In the genomic region with DNA sequence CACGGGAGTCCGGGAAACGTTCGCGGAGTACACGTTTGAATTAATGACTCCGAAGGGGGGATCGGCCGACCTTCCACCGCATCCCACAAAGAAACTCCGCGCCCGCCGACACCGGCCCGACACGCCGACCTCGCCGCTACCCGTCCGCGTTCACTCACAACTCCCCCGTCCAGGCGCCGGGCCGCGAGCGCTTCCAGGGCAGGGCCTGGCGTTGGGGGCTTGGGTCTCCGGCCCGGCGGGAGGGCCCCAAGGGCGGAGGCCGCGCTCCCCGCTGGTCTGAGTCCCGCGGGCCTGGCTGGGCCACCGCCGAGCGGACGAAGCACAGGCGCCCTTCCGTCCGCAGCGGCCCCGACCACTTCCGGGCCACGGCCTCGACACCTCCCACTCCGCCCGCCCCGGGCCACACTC, we compare ENCODE assay signal across 7 cellular contexts. TPM values are rescaled to one million over a fixed set of nuclear protein-coding genes. Genes with fewer than 3 reads are reported as not detected.
DNase-seq lines count a peak whose midpoint lies in the region; ATAC-seq, FAIRE-seq and TF ChIP-seq lines count a peak whose summit lies in the region.
"Not testable (repeated sequence)": the region's sequence is repeated elsewhere in the genome, so short reads cannot be mapped to it uniquely, and the experiment has no call there.

No MANE protein-coding gene starts in this region.

- CTCF ChIA-PET in K562 (lab: Yijun Ruan, JAX; ENCODE audit: low intra/inter-chr PET ratio), result not testable (repeated sequence)

- H3K27me3 ChIP-seq in K562 (ENCODE audit: control insufficient read depth in 2 of 2, insufficient read depth in 2 of 2, low read length in 2 of 2); right atrium auricular region: not testable (repeated sequence)

- peak overlapping the region; percentile 98 for H3K27ac ChIP-seq in K562 (ENCODE audit: extremely low read depth, low read depth, low read length)
- H3K27ac ChIP-seq in right atrium auricular region, result peak overlapping the region; percentile 95

- POLR2A ChIA-PET in K562 (lab: Yijun Ruan, JAX), result not testable (repeated sequence)

- DNase-seq in HCEC 1CT, result peak; percentile 51
- DNase-seq in T follicular helper cell (ENCODE audit: low read depth), result peak; percentile 9
- DNase-seq in K562 (ENCODE audit: extremely low read depth in 1 of 4, low spot score in 3 of 4), result peak in 3 of 4 experiments; percentile 65 to 72 (median 66)
- not testable (repeated sequence) for DNase-seq in right atrium auricular region (ENCODE audit: low spot score); omental fat pad (ENCODE audit: low spot score)

- under 1% methylated on average over 24 of the region's 54 CpGs for WGBS in K562 (ENCODE audit: insufficient coverage, low coverage, missing lambda C conversion rate)

- H3K9ac ChIP-seq in K562 (ENCODE audit: insufficient read depth in 1 of 2, low read depth in 2 of 2, low read length in 2 of 2), result peak overlapping the region; percentile 88 to 100

- not testable (repeated sequence) for TF ChIP-seq RAD21 in K562 (CRISPR knock-in tag; conservative IDR thresholded peaks at IDR 0.05 in 1 of 2, IDR thresholded peaks at IDR 0.05 in 1 of 2)

- ATAC-seq in GM18519 (IDR thresholded peaks at IDR 0.05; ENCODE audit: low FRiP score, unreplicated experiment), result peak; percentile 33
- ATAC-seq in HG03571 (IDR thresholded peaks at IDR 0.05; ENCODE audit: unreplicated experiment), result peak; percentile 50
- peak; percentile 85 for ATAC-seq in K562
- ATAC-seq in omental fat pad (ENCODE audit: low FRiP score), result peak; percentile 72

- intact Hi-C loops in K562 (cut with micrococcal nuclease), result loop anchor here (5.0 kb wide), 1 partner anchor 245 kb away; no protein-coding TSS in a partner anchor

- H3K9me1 ChIP-seq in K562 (ENCODE audit: control insufficient read depth, insufficient read depth, low read length), result not testable (repeated sequence)

- not testable (repeated sequence) for FAIRE-seq in K562 (lab: Jason Lieb, UNC)

- in situ Hi-C loops in K562 (cut with MboI), result not testable (repeated sequence)

- H3K4me3 ChIP-seq in K562 (peak overlapping the region; percentile 79), right atrium auricular region (peak overlapping the region; percentile 57 to 90)

- peak overlapping the region; percentile 99 for H2AFZ ChIP-seq in K562 (ENCODE audit: low read depth, low read length)

- peak overlapping the region; percentile 92; the same call in 1 of the 2 replicates for H3K4me2 ChIP-seq in K562 (ENCODE audit: insufficient read depth, low read length)

- TF ChIP-seq EP300 in K562 (IDR thresholded peaks at IDR 0.05; ENCODE audit: low read length), result not testable (repeated sequence)

- TF ChIP-seq POLR2A in K562 (conservative IDR thresholded peaks at IDR 0.05), result not testable (repeated sequence)

- peaks cover 79% of the 10 kb centered on the region for H3K79me2 ChIP-seq in K562 (ENCODE audit: control insufficient read depth, insufficient read depth, low read length)

- not testable (repeated sequence) for BruUV-seq in K562 (replicated peaks; lab: Mats Ljungman, UMichigan)

- TF ChIP-seq CTCF in K562 (IDR thresholded peaks at IDR 0.05 in 2 of 3, conservative IDR thresholded peaks at IDR 0.05 in 1 of 3; ENCODE audit: insufficient read depth in 2 of 3, low read depth in 1 of 3, low read length in 3 of 3); right atrium auricular region (IDR thresholded peaks at IDR 0.05); omental fat pad (IDR thresholded peaks at IDR 0.05): not testable (repeated sequence)

- H3K9me3 ChIP-seq in K562 (replicated peaks; ENCODE audit: control insufficient read depth, insufficient read depth, low read depth, low read length); right atrium auricular region: not testable (repeated sequence)

- H4K20me1 ChIP-seq in K562 (replicated peaks; ENCODE audit: control insufficient read depth, insufficient read depth, low read length), result peaks cover 27% of the 10 kb centered on the region

- peaks cover 43% of the 10 kb centered on the region for H3K36me3 ChIP-seq in K562 (ENCODE audit: control insufficient read depth, insufficient read depth, low read length)
- peaks cover 21% of the 10 kb centered on the region for H3K36me3 ChIP-seq in right atrium auricular region

- H3K4me1 ChIP-seq in K562 (replicated peaks in 1 of 2; ENCODE audit: control insufficient read depth in 2 of 2, insufficient read depth in 2 of 2, low read length in 2 of 2) (peaks cover 13 to 55% of the 10 kb centered on the region in 2 experiments; a peak in 4 of 5 replicates), right atrium auricular region (peaks cover 0 to 36% of the 10 kb centered on the region in 2 donors)

RNA-seq across cellular contexts. Expression of gene RNPS1, which starts 0.4 kb away (rescaled TPM):
- 373 and 378 TPM in 2 replicates for total RNA-seq in K562 (2011; cell fraction: chromatin; rRNA removed; ENCODE audit: low replicate concordance)
- total RNA-seq in K562 (2011; cell fraction: nucleolus; rRNA removed), result 251 and 274 TPM in 2 replicates
- total RNA-seq in K562 (2011; cell fraction: nucleoplasm; rRNA removed), result 357 and 477 TPM in 2 replicates
- 252 and 305 TPM in 2 replicates for total RNA-seq in K562 (2014; rRNA removed)
- total RNA-seq in K562 (2014; rRNA removed; fragmentation: Illumina TruSeq; extraction: Trizol), result 122 and 138 TPM in 2 replicates
- total RNA-seq in K562 (2015; rRNA removed; fragmentation: Illumina TruSeq; extraction: Trizol), result 188 and 196 TPM in 2 replicates
- 338 and 343 TPM in 2 replicates for total RNA-seq in K562 (2021)
- polyA plus RNA-seq in K562 (2011; rRNA removed), result 202 and 211 TPM in 2 replicates
- 319 and 500 TPM in 2 replicates for polyA plus RNA-seq in K562 (2011; cell fraction: cytosol; rRNA removed)
- 227 and 282 TPM in 2 replicates for polyA plus RNA-seq in K562 (2011; cell fraction: nucleus; rRNA removed)
- 240 and 340 TPM in 2 replicates for polyA plus RNA-seq in K562 (2012)
- polyA plus RNA-seq in K562 (2014; fragmentation: Illumina TruSeq; extraction: Trizol), result 307 and 351 TPM in 2 replicates
- 10 to 100 TPM; 44.9 to 50.6 TPM for polyA plus RNA-seq in K562 (2014; fragmentation: Nextera tagmentation; extraction: Ambion mirVana)
- 286 and 343 TPM in 2 replicates for polyA plus RNA-seq in K562 (2014; rRNA removed)
- 122 and 170 TPM in 2 replicates for polyA minus RNA-seq in K562 (2011; rRNA and poly(A)+ RNA removed)
- 137 and 148 TPM in 2 replicates for polyA minus RNA-seq in K562 (2011; cell fraction: cytosol; rRNA and poly(A)+ RNA removed)
- 71.2 and 87.7 TPM in 2 replicates for polyA minus RNA-seq in K562 (2011; cell fraction: nucleus; rRNA and poly(A)+ RNA removed)
- total RNA-seq in right atrium auricular region, result 100 to 1,000 TPM in 1 of 2 donors, 10 to 100 TPM in 1; 93.6 to 124 TPM
- 100 to 1,000 TPM in 1 of 4 donors, 10 to 100 TPM in 3; 84.9 to 171 (median 92.2) TPM for total RNA-seq in omental fat pad

RNA-seq across cellular contexts. Expression of gene ECI1, which starts 16.1 kb away (rescaled TPM):
- total RNA-seq in K562 (2011; cell fraction: chromatin; rRNA removed; ENCODE audit: low replicate concordance), result 82.7 and 201 TPM in 2 replicates
- total RNA-seq in K562 (2011; cell fraction: nucleolus; rRNA removed), result 140 and 148 TPM in 2 replicates
- total RNA-seq in K562 (2011; cell fraction: nucleoplasm; rRNA removed), result 85.4 and 93.3 TPM in 2 replicates
- total RNA-seq in K562 (2014; rRNA removed) (175 and 241 TPM in 2 replicates), K562 (2014; rRNA removed; fragmentation: Illumina TruSeq; extraction: Trizol) (21.4 and 22.6 TPM in 2 replicates), K562 (2015; rRNA removed; fragmentation: Illumina TruSeq; extraction: Trizol) (54.0 and 55.0 TPM in 2 replicates), K562 (2021) (172 and 181 TPM in 2 replicates), right atrium auricular region (100 to 1,000 TPM in 1 of 2 donors, 10 to 100 TPM in 1; 71.8 to 108 TPM), omental fat pad (10 to 100 TPM; 26.2 to 66.5 (median 38.4) TPM)
- polyA plus RNA-seq in K562 (2011; rRNA removed) (70.5 and 106 TPM in 2 replicates), K562 (2014; fragmentation: Illumina TruSeq; extraction: Trizol) (32.0 and 72.2 TPM in 2 replicates), K562 (2014; fragmentation: Nextera tagmentation; extraction: Ambion mirVana) (1 to 10 TPM; 4.7 to 7.6 TPM), K562 (2014; rRNA removed) (189 and 199 TPM in 2 replicates)
- 147 and 284 TPM in 2 replicates for polyA plus RNA-seq in K562 (2011; cell fraction: cytosol; rRNA removed)
- 105 and 118 TPM in 2 replicates for polyA plus RNA-seq in K562 (2011; cell fraction: nucleus; rRNA removed)
- 136 and 268 TPM in 2 replicates for polyA plus RNA-seq in K562 (2012)
- polyA minus RNA-seq in K562 (2011; rRNA and poly(A)+ RNA removed), result 14.3 and 21.6 TPM in 2 replicates
- 51.2 and 72.4 TPM in 2 replicates for polyA minus RNA-seq in K562 (2011; cell fraction: cytosol; rRNA and poly(A)+ RNA removed)
- polyA minus RNA-seq in K562 (2011; cell fraction: nucleus; rRNA and poly(A)+ RNA removed), result 26.7 and 36.3 TPM in 2 replicates

RNA-seq across cellular contexts. Expression of gene DNASE1L2, which starts 31.3 kb away (rescaled TPM):
- 8.6 and 40.6 TPM in 2 replicates for total RNA-seq in K562 (2011; cell fraction: chromatin; rRNA removed; ENCODE audit: low replicate concordance)
- 34.9 and 37.8 TPM in 2 replicates for total RNA-seq in K562 (2011; cell fraction: nucleolus; rRNA removed)
- total RNA-seq in K562 (2011; cell fraction: nucleoplasm; rRNA removed), result 12.8 and 15.3 TPM in 2 replicates
- total RNA-seq in K562 (2014; rRNA removed), result 2.2 and 2.6 TPM in 2 replicates
- 0.11 TPM in 1 of 2 replicates, not detected in the other for total RNA-seq in K562 (2014; rRNA removed; fragmentation: Illumina TruSeq; extraction: Trizol)
- total RNA-seq in K562 (2015; rRNA removed; fragmentation: Illumina TruSeq; extraction: Trizol), result 1.9 and 2.1 TPM in 2 replicates
- total RNA-seq in K562 (2021), result 2.7 and 4.1 TPM in 2 replicates
- 1.6 and 4.6 TPM in 2 replicates for polyA plus RNA-seq in K562 (2011; rRNA removed)
- polyA plus RNA-seq in K562 (2011; cell fraction: cytosol; rRNA removed), result 2.3 and 6.0 TPM in 2 replicates
- 47.3 and 57.1 TPM in 2 replicates for polyA plus RNA-seq in K562 (2011; cell fraction: nucleus; rRNA removed)
- 2.7 and 5.3 TPM in 2 replicates for polyA plus RNA-seq in K562 (2012)
- 0.25 and 0.83 TPM in 2 replicates for polyA plus RNA-seq in K562 (2014; fragmentation: Illumina TruSeq; extraction: Trizol)
- under 1 TPM in 1 of 2 experiments, not detected in 1; 0.08 TPM for polyA plus RNA-seq in K562 (2014; fragmentation: Nextera tagmentation; extraction: Ambion mirVana)
- polyA plus RNA-seq in K562 (2014; rRNA removed), result 2.5 and 3.1 TPM in 2 replicates
- polyA minus RNA-seq in K562 (2011; rRNA and poly(A)+ RNA removed), result 0.11 and 0.45 TPM in 2 replicates
- polyA minus RNA-seq in K562 (2011; cell fraction: cytosol; rRNA and poly(A)+ RNA removed), result 0.38 and 1.8 TPM in 2 replicates
- 5.1 and 6.1 TPM in 2 replicates for polyA minus RNA-seq in K562 (2011; cell fraction: nucleus; rRNA and poly(A)+ RNA removed)
- under 1 TPM in 1 of 2 donors, not detected in 1; 0.83 TPM for total RNA-seq in right atrium auricular region
- under 1 TPM in 3 of 4 donors, not detected in 1; 0.63 to 0.93 (median 0.84) TPM for total RNA-seq in omental fat pad

RNA-seq across cellular contexts. Expression of gene E4F1, which starts 44.1 kb away (rescaled TPM):
- 59.2 and 250 TPM in 2 replicates for total RNA-seq in K562 (2011; cell fraction: chromatin; rRNA removed; ENCODE audit: low replicate concordance)
- 208 and 236 TPM in 2 replicates for total RNA-seq in K562 (2011; cell fraction: nucleolus; rRNA removed)
- total RNA-seq in K562 (2011; cell fraction: nucleoplasm; rRNA removed), result 68.1 and 94.3 TPM in 2 replicates
- total RNA-seq in K562 (2014; rRNA removed) (94.9 and 97.1 TPM in 2 replicates), K562 (2014; rRNA removed; fragmentation: Illumina TruSeq; extraction: Trizol) (3.7 and 5.5 TPM in 2 replicates), K562 (2015; rRNA removed; fragmentation: Illumina TruSeq; extraction: Trizol) (33.1 and 37.3 TPM in 2 replicates), K562 (2021) (53.2 and 63.2 TPM in 2 replicates), right atrium auricular region (10 to 100 TPM; 10.0 to 16.7 TPM), omental fat pad (10 to 100 TPM; 18.3 to 39.6 (median 25.7) TPM)
- polyA plus RNA-seq in K562 (2011; rRNA removed) (20.4 and 32.0 TPM in 2 replicates), K562 (2014; fragmentation: Illumina TruSeq; extraction: Trizol) (5.6 and 23.2 TPM in 2 replicates), K562 (2014; fragmentation: Nextera tagmentation; extraction: Ambion mirVana) (under 1 TPM; 0.48 to 0.96 TPM), K562 (2014; rRNA removed) (58.7 and 62.7 TPM in 2 replicates)
- polyA plus RNA-seq in K562 (2011; cell fraction: cytosol; rRNA removed), result 27.5 and 65.2 TPM in 2 replicates
- polyA plus RNA-seq in K562 (2011; cell fraction: nucleus; rRNA removed), result 215 and 329 TPM in 2 replicates
- polyA plus RNA-seq in K562 (2012), result 34.9 and 35.9 TPM in 2 replicates
- polyA minus RNA-seq in K562 (2011; rRNA and poly(A)+ RNA removed), result 5.5 and 8.4 TPM in 2 replicates
- 30.6 and 30.9 TPM in 2 replicates for polyA minus RNA-seq in K562 (2011; cell fraction: cytosol; rRNA and poly(A)+ RNA removed)
- 67.1 and 68.3 TPM in 2 replicates for polyA minus RNA-seq in K562 (2011; cell fraction: nucleus; rRNA and poly(A)+ RNA removed)

RNA-seq across cellular contexts. Expression of gene PGP, which starts 52.9 kb away (rescaled TPM):
- total RNA-seq in K562 (2011; cell fraction: chromatin; rRNA removed; ENCODE audit: low replicate concordance), result 31.1 and 74.2 TPM in 2 replicates
- 69.6 and 75.5 TPM in 2 replicates for total RNA-seq in K562 (2011; cell fraction: nucleolus; rRNA removed)
- total RNA-seq in K562 (2011; cell fraction: nucleoplasm; rRNA removed), result 40.6 and 42.6 TPM in 2 replicates
- total RNA-seq in K562 (2014; rRNA removed) (57.6 and 70.2 TPM in 2 replicates), K562 (2014; rRNA removed; fragmentation: Illumina TruSeq; extraction: Trizol) (8.5 and 11.4 TPM in 2 replicates), K562 (2015; rRNA removed; fragmentation: Illumina TruSeq; extraction: Trizol) (24.1 and 26.5 TPM in 2 replicates), K562 (2021) (44.9 and 49.6 TPM in 2 replicates), right atrium auricular region (10 to 100 TPM; 15.5 to 17.7 TPM), omental fat pad (10 to 100 TPM in 1 of 4 donors, 1 to 10 TPM in 3; 8.1 to 10.4 (median 9.6) TPM)
- polyA plus RNA-seq in K562 (2011; rRNA removed) (19.6 and 27.9 TPM in 2 replicates), K562 (2014; fragmentation: Illumina TruSeq; extraction: Trizol) (14.2 and 20.7 TPM in 2 replicates), K562 (2014; fragmentation: Nextera tagmentation; extraction: Ambion mirVana) (1 to 10 TPM; 1.1 to 3.0 TPM), K562 (2014; rRNA removed) (54.0 and 55.6 TPM in 2 replicates)
- polyA plus RNA-seq in K562 (2011; cell fraction: cytosol; rRNA removed), result 27.6 and 84.2 TPM in 2 replicates
- 92.6 and 123 TPM in 2 replicates for polyA plus RNA-seq in K562 (2011; cell fraction: nucleus; rRNA removed)
- 33.7 and 34.1 TPM in 2 replicates for polyA plus RNA-seq in K562 (2012)
- 7.3 and 7.4 TPM in 2 replicates for polyA minus RNA-seq in K562 (2011; rRNA and poly(A)+ RNA removed)
- 13.6 and 18.7 TPM in 2 replicates for polyA minus RNA-seq in K562 (2011; cell fraction: cytosol; rRNA and poly(A)+ RNA removed)
- 29.8 and 32.1 TPM in 2 replicates for polyA minus RNA-seq in K562 (2011; cell fraction: nucleus; rRNA and poly(A)+ RNA removed)

Comparison
In these comparisons a context has a peak if more than half of its experiments do, and no peak if none do; other contexts are left out.
1. ATAC-seq: peak in every context shown above with its lines; median percentile 85 in K562; 72 in omental fat pad; 50 in HG03571; 33 in GM18519.